In genomic region chr6:143074101-143074500, GRCh38 we compare ENCODE assay signal across 23 cellular contexts.
"Had no signal": no experiment of that assay in that cellular context is flagged by ENCODE, and none has a peak within 500 bp of the region (broad histone marks: within the 10 kb centered on the region; RNA-seq: fewer than 3 reads in every experiment).

No MANE protein-coding gene starts in this region.

- DNase-seq: Kasumi-1, MV-4-11, NCI-H1048, NCI-H1105, NCI-H1417, NCI-H1436 treated with DMSO at 0.1 percent for 48 hours, NCI-H1694, NCI-H187 treated with DMSO at 0.1 percent for 48 hours, NCI-H2029 treated with DMSO at 0.1 percent for 48 hours, NCI-H2171 treated with DMSO at 0.1 percent for 48 hours, NCI-H345, NCI-H510A, NCI-H524 treated with DMSO at 0.1 percent for 48 hours, NCI-H69, NCI-H774, Right ventricle myocardium superior, RPMI8226, SIG-M5 had no signal

- FAIRE-seq: K562, RCC 7860 had no signal

- H3K9ac ChIP-seq: KMS-11 had no signal

- H3K4me3 ChIP-seq: K562, SJSA1, SK-N-MC had no signal

- H3K4me1 ChIP-seq: SJSA1 had no signal

- H3K36me3 ChIP-seq: SJSA1 had no signal

- H3K27ac ChIP-seq: KMS-11, SJSA1, SK-N-MC had no signal

- H3K4me2 ChIP-seq: KMS-11 had no signal

- H3K9me3 ChIP-seq: SJSA1 had no signal

- ATAC-seq: K562 had no signal

- H3K27me3 ChIP-seq: SJSA1 had no signal
